13 cellular contexts compared by ENCODE assay signal in the genomic region with DNA sequence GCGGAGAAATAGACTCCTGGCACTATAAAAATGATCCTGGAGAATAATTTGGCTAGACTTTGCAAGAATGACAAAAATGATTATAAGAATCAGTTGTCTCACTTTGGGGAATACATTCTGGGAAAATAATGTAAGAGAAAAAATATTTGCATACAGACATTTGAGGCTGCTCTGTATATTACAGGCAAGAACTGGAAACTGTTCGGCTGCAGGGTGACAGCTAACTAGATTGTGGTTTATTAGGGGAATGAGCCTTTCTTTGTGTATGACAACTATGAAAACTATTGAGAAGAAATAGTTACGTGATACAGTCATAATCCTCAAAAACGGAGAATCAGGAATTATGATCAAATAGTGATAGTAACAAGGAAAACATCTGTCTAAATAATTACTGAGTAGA. TPM values are rescaled to one million over a fixed set of nuclear protein-coding genes. Genes with fewer than 3 reads are reported as not detected.
DNase-seq lines count a peak whose midpoint lies in the region; FAIRE-seq and TF ChIP-seq lines count a peak whose summit lies in the region.
"Had no signal": no experiment of that assay in that cellular context is flagged by ENCODE, and none has a peak within 500 bp of the region (broad histone marks: within the 10 kb centered on the region; RNA-seq: fewer than 3 reads in every experiment).

No MANE protein-coding gene starts in this region.

- POLR2A ChIA-PET in endothelial cell of umbilical vein (lab: Charles Lee): interaction anchor here (3.7 kb wide), 1 partner anchor 40 kb away, joined by 26 read pairs; no protein-coding TSS in a partner anchor

- no peaks in the 10 kb centered on the region for H3K27me3 Mint-ChIP-seq in osteocyte (ENCODE audit: unreplicated experiment)

- H3K36me3 Mint-ChIP-seq in osteocyte (ENCODE audit: unreplicated experiment): peaks cover 9% of the 10 kb centered on the region

- H3K4me1 ChIP-seq in endothelial cell of umbilical vein (ENCODE audit: control insufficient read depth, extremely low read depth, insufficient read depth, low read length) (peaks cover 15% of the 10 kb centered on the region), colonic mucosa (no peaks in the 10 kb centered on the region)

- H3K9me3 ChIP-seq in endothelial cell of umbilical vein (replicated peaks; ENCODE audit: control insufficient read depth, insufficient read depth, low read length): no peaks in the 10 kb centered on the region
- H3K9me3 ChIP-seq in colonic mucosa: no peaks in the 10 kb centered on the region

- H4K20me1 ChIP-seq in endothelial cell of umbilical vein (replicated peaks; ENCODE audit: control insufficient read depth, extremely low read depth, insufficient read depth, low read length): no peaks in the 10 kb centered on the region

- H2AFZ ChIP-seq in endothelial cell of umbilical vein (ENCODE audit: low read depth, low read length): no peak overlapping the region

- H3K27ac ChIP-seq in endothelial cell of umbilical vein (ENCODE audit: insufficient read depth, low read depth, low read length) (peak overlapping the region; percentile 41), colonic mucosa (no peak overlapping the region)

- no peaks in the 10 kb centered on the region for H3K9me1 ChIP-seq in endothelial cell of umbilical vein (replicated peaks; ENCODE audit: control insufficient read depth, extremely low read depth, insufficient read depth, low read length)

- H3K9ac ChIP-seq in endothelial cell of umbilical vein (replicated peaks; ENCODE audit: extremely low read depth, insufficient read depth, low read length) (peak overlapping the region; percentile 32), colonic mucosa (ENCODE audit: low read depth in 2 of 2, low read length in 2 of 2) (no peak overlapping the region)

- H3K27me3 ChIP-seq in endothelial cell of umbilical vein (ENCODE audit: control insufficient read depth in 2 of 2, insufficient read depth in 2 of 2, low read length in 2 of 2) (no peaks in the 10 kb centered on the region), colonic mucosa (no peaks in the 10 kb centered on the region)

- peak overlapping the region; percentile 76 for H3K27ac Mint-ChIP-seq in osteocyte (ENCODE audit: unreplicated experiment)
- H3K27ac Mint-ChIP-seq: CD8-positive, alpha-beta T cell had no signal

- H3K4me3 Mint-ChIP-seq in osteocyte (ENCODE audit: unreplicated experiment): no peak overlapping the region
- H3K4me3 Mint-ChIP-seq: CD8-positive, alpha-beta T cell had no signal

- H3K9me3 Mint-ChIP-seq in osteocyte (ENCODE audit: unreplicated experiment): no peaks in the 10 kb centered on the region
- H3K9me3 Mint-ChIP-seq: CD8-positive, alpha-beta T cell had no signal

- DNase-seq in EH (ENCODE audit: low read depth) (peak; percentile 97), RCC 7860 (ENCODE audit: low spot score) (peak; percentile 62), endothelial cell of umbilical vein (ENCODE audit: low read depth, low spot score) (no peak), osteocyte (ENCODE audit: extremely low spot score, unreplicated experiment) (no peak), colonic mucosa (no peak), D721Med (ENCODE audit: insufficient read length, low spot score) (no peak), NCI-H1105 (lab: John Stamatoyannopoulos, UW) (no peak), cerebellar nuclear complex (lab: John Stamatoyannopoulos, UW) (no peak)
- DNase-seq: activated naive CD4-positive, alpha-beta T cell treated with anti-CD3 and anti-CD28 coated beads, Interleukin-2, amount 50 U/mL, for 16 hours; CD8-positive, alpha-beta T cell; mesendoderm; NCI-H2171 treated with DMSO at 0.1 percent for 48 hours; stimulated activated CD4-positive, alpha-beta T cell treated with anti-CD3 and anti-CD28 coated beads, Interleukin-1b, Interleukin-23, amount 100 ng/mL, for 48 hours had no signal

- BruUV-seq in endothelial cell of umbilical vein (replicated peaks; lab: Mats Ljungman, UMichigan): no TSS peak

- no peak for TF ChIP-seq POLR2A in endothelial cell of umbilical vein (IDR thresholded peaks at IDR 0.05; ENCODE audit: low read depth, low read length)

- dilution Hi-C loops in endothelial cell of umbilical vein (cut with MboI; ENCODE audit: extremely low pct_ligation_motif_present, low sequenced_read_pairs): no loop called here

- H3K36me3 ChIP-seq in endothelial cell of umbilical vein (ENCODE audit: control insufficient read depth in 2 of 2, extremely low read depth in 1 of 2, insufficient read depth in 2 of 2, low read length in 2 of 2): no peaks in the 10 kb centered on the region
- no peaks in the 10 kb centered on the region for H3K36me3 ChIP-seq in colonic mucosa

- CTCF ChIA-PET in endothelial cell of umbilical vein (lab: Charles Lee): no interaction called here

- peaks cover 13% of the 10 kb centered on the region for H3K79me2 ChIP-seq in endothelial cell of umbilical vein (ENCODE audit: control insufficient read depth, insufficient read depth, low read length)

- intact Hi-C loops in endothelial cell of umbilical vein (cut with micrococcal nuclease) (loop anchor here (1.0 kb wide), 4 partner anchors 18 to 98 kb away; no protein-coding TSS in a partner anchor), colonic mucosa (cut with DNase I) (loop anchor here (2.0 kb wide), 1 partner anchor 43 kb away; no protein-coding TSS in a partner anchor)

- peaks cover 53% of the 10 kb centered on the region for H3K4me1 Mint-ChIP-seq in osteocyte (ENCODE audit: unreplicated experiment)

- FAIRE-seq in RCC 7860 (lab: Jason Lieb, UNC) (peak; percentile 52), endothelial cell of umbilical vein (lab: Jason Lieb, UNC) (peak; percentile 21), D721Med (lab: Jason Lieb, UNC) (no peak)

- TF ChIP-seq CTCF in endothelial cell of umbilical vein (IDR thresholded peaks at IDR 0.05; ENCODE audit: extremely low read depth in 1 of 2, insufficient read depth in 1 of 2, low read depth in 1 of 2, low read length in 2 of 2) (no peak), osteocyte (IDR thresholded peaks at IDR 0.05) (no peak), colonic mucosa (IDR thresholded peaks at IDR 0.05) (no peak), D721Med (IDR thresholded peaks at IDR 0.05; ENCODE audit: insufficient read depth, missing control alignments) (no peak)

- no peak overlapping the region for H3K4me3 ChIP-seq in endothelial cell of umbilical vein (replicated peaks in 1 of 3; ENCODE audit: insufficient read depth in 1 of 3, low read depth in 1 of 3, low read length in 3 of 3)
- no peak overlapping the region for H3K4me3 ChIP-seq in colonic mucosa

- no peak overlapping the region for H3K4me2 ChIP-seq in endothelial cell of umbilical vein (ENCODE audit: insufficient read depth, low read length)

TF ChIP-seq in endothelial cell of umbilical vein, 7 proteins besides CTCF, POLR2A, EP300 and RAD21:
- TF ChIP-seq MYC (IDR thresholded peaks at IDR 0.05; ENCODE audit: low read depth, low read length) (no peak), GATA2 (IDR thresholded peaks at IDR 0.05; ENCODE audit: insufficient read depth, insufficient read length, low read depth, low read length) (no peak), FOS (IDR thresholded peaks at IDR 0.05; ENCODE audit: borderline replicate concordance, insufficient read depth, low read length) (no peak), EZH2 (IDR thresholded peaks at IDR 0.05; ENCODE audit: borderline replicate concordance, low read depth, low read length, severe bottlenecking) (no peak), JUN (IDR thresholded peaks at IDR 0.05; ENCODE audit: borderline replicate concordance, insufficient read depth, insufficient read length, low read depth) (peak; percentile 3), MAX (IDR thresholded peaks at IDR 0.05; ENCODE audit: insufficient read depth, insufficient read length) (no peak), POLR2AphosphoS5 (IDR thresholded peaks at IDR 0.05; ENCODE audit: insufficient read depth, low read depth, low read length) (no peak)
TF ChIP-seq in endothelial cell of umbilical vein: peak in this region for 1.

RNA-seq across cellular contexts. Expression of gene TRIM56, which starts 8.6 kb away (rescaled TPM):
- total RNA-seq in endothelial cell of umbilical vein (21.8 and 25.1 TPM in 2 replicates), osteocyte (36.5 and 42.2 TPM in 2 replicates), colonic mucosa (10 to 100 TPM; 33.7 to 47.9 TPM)
- 1.9 and 2.3 TPM in 2 replicates for polyA plus RNA-seq in endothelial cell of umbilical vein
- 2.6 and 3.3 TPM in 2 replicates for polyA plus RNA-seq in endothelial cell of umbilical vein (2011; cell fraction: cytosol; rRNA removed)
- 8.6 and 10.1 TPM in 2 replicates for polyA plus RNA-seq in endothelial cell of umbilical vein (2011; cell fraction: nucleus; rRNA removed)
- polyA plus RNA-seq in endothelial cell of umbilical vein (2012): 6.5 and 7.6 TPM in 2 replicates
- 10.9 and 17.3 TPM in 2 replicates for polyA minus RNA-seq in endothelial cell of umbilical vein
- 6.0 TPM for polyA minus RNA-seq in endothelial cell of umbilical vein (2011; cell fraction: cytosol; rRNA and poly(A)+ RNA removed)
- 6.4 and 7.9 TPM in 2 replicates for polyA minus RNA-seq in endothelial cell of umbilical vein (2011; cell fraction: nucleus; rRNA and poly(A)+ RNA removed)

RNA-seq across cellular contexts. Expression of gene SERPINE1, which starts 33.0 kb away (rescaled TPM):
- total RNA-seq in endothelial cell of umbilical vein (2,296 and 2,645 TPM in 2 replicates), osteocyte (266 and 328 TPM in 2 replicates), colonic mucosa (1 to 10 TPM; 1.4 to 6.1 TPM)
- polyA plus RNA-seq in endothelial cell of umbilical vein: 4,637 and 5,683 TPM in 2 replicates
- polyA plus RNA-seq in endothelial cell of umbilical vein (2011; cell fraction: cytosol; rRNA removed): 3,941 and 4,610 TPM in 2 replicates
- 2,230 and 2,366 TPM in 2 replicates for polyA plus RNA-seq in endothelial cell of umbilical vein (2011; cell fraction: nucleus; rRNA removed)
- 3,488 and 3,747 TPM in 2 replicates for polyA plus RNA-seq in endothelial cell of umbilical vein (2012)
- 3,663 and 4,731 TPM in 2 replicates for polyA minus RNA-seq in endothelial cell of umbilical vein
- polyA minus RNA-seq in endothelial cell of umbilical vein (2011; cell fraction: cytosol; rRNA and poly(A)+ RNA removed): 2.8 TPM
- polyA minus RNA-seq in endothelial cell of umbilical vein (2011; cell fraction: nucleus; rRNA and poly(A)+ RNA removed): 786 and 802 TPM in 2 replicates

Comparison
In these comparisons a context has a peak if more than half of its experiments do, and no peak if none do; other contexts are left out.
1. DNase-seq: peak in EH (single experiment) and RCC 7860 (single experiment); none in endothelial cell of umbilical vein (single experiment), osteocyte (single experiment), colonic mucosa (single experiment), D721Med (single experiment), NCI-H1105 (single experiment) and cerebellar nuclear complex (0 of 2).
2. RNA of gene SERPINE1, which starts 33.0 kb away (total RNA-seq): 2,296 to 2,645 TPM in endothelial cell of umbilical vein and 266 to 328 TPM in osteocyte; 1.4 to 6.1 TPM in colonic mucosa; every median in the first group is over 10 times any median in the second.